In genomic region chr9:37423508-37423907, GRCh38 we compare ENCODE assay signal across 9 cellular contexts. TPM values are rescaled to one million over a fixed set of nuclear protein-coding genes. Genes with fewer than 3 reads are reported as not detected.
DNase-seq lines count a peak whose midpoint lies in the region; ATAC-seq, FAIRE-seq and TF ChIP-seq lines count a peak whose summit lies in the region.
"Had no signal": no experiment of that assay in that cellular context is flagged by ENCODE, and none has a peak within 500 bp of the region (broad histone marks: within the 10 kb centered on the region; RNA-seq: fewer than 3 reads in every experiment).

No MANE protein-coding gene starts in this region.

- H2AFZ ChIP-seq in K562 (ENCODE audit: low read depth, low read length) = no peak overlapping the region

- H3K36me3 ChIP-seq in left ventricle myocardium inferior (peaks cover 27% of the 10 kb centered on the region), K562 (ENCODE audit: control insufficient read depth, insufficient read depth, low read length) (peaks cover 50% of the 10 kb centered on the region), mesodermal cell (ENCODE audit: control insufficient read depth, insufficient read depth, low read length) (peaks cover 42% of the 10 kb centered on the region), uterus (no peaks in the 10 kb centered on the region)

- peak overlapping the region; percentile 98 for H3K4me3 ChIP-seq in left ventricle myocardium inferior
- H3K4me3 ChIP-seq in K562 = peak overlapping the region; percentile 90
- H3K4me3 ChIP-seq in mesodermal cell (ENCODE audit: extremely low read depth, insufficient read depth, low read length, poor library complexity, severe bottlenecking) = peak overlapping the region; percentile 68
- peak overlapping the region; percentile 88 to 94 for H3K4me3 ChIP-seq in uterus

- ATAC-seq in Right ventricle myocardium inferior (no peak), K562 (no peak)

- FAIRE-seq in K562 (lab: Jason Lieb, UNC) = no peak
- FAIRE-seq: islet of Langerhans had no signal

- CTCF ChIA-PET in K562 (lab: Yijun Ruan, JAX; ENCODE audit: low intra/inter-chr PET ratio) = no interaction called here

- intact Hi-C loops in left ventricle myocardium inferior (cut with micrococcal nuclease) = no loop called here
- intact Hi-C loops in Right ventricle myocardium inferior (cut with DNase I) = loop anchor here (5.0 to 10.0 kb wide), 2 partner anchors 44 to 151 kb away; partner anchors contain the start of genes FBXO10 and ZBTB5
- intact Hi-C loops in K562 (cut with micrococcal nuclease) = no loop called here
- intact Hi-C loops in uterus (cut with DNase I; ENCODE audit: low total_unique reads) = no loop called here

- no peak for TF ChIP-seq RAD21 in K562 (CRISPR knock-in tag; conservative IDR thresholded peaks at IDR 0.05 in 1 of 2, IDR thresholded peaks at IDR 0.05 in 1 of 2)

- no peak for TF ChIP-seq CTCF in left ventricle myocardium inferior (IDR thresholded peaks at IDR 0.05; ENCODE audit: borderline replicate concordance)
- TF ChIP-seq CTCF in K562 (IDR thresholded peaks at IDR 0.05 in 2 of 3, conservative IDR thresholded peaks at IDR 0.05 in 1 of 3; ENCODE audit: insufficient read depth in 2 of 3, low read depth in 1 of 3, low read length in 3 of 3) = no peak
- TF ChIP-seq CTCF in uterus (IDR thresholded peaks at IDR 0.05) = no peak

- H3K4me2 ChIP-seq in K562 (ENCODE audit: insufficient read depth, low read length) = peak overlapping the region; percentile 91

- POLR2A ChIA-PET in K562 (lab: Yijun Ruan, JAX) = interaction anchor here (0.6 to 1.5 kb wide), 5 partner anchors 11 to 59 kb away, joined by 3 to 5 read pairs (median 4); no protein-coding TSS in a partner anchor

- H3K27me3 ChIP-seq in left ventricle myocardium inferior (ENCODE audit: low read depth) (no peaks in the 10 kb centered on the region), K562 (ENCODE audit: control insufficient read depth in 2 of 2, insufficient read depth in 2 of 2, low read length in 2 of 2) (no peaks in the 10 kb centered on the region), uterus (no peaks in the 10 kb centered on the region)

- DNase-seq in left ventricle myocardium inferior (no peak), Right ventricle myocardium inferior (ENCODE audit: missing footprints) (no peak), K562 (ENCODE audit: extremely low read depth in 1 of 4, low spot score in 3 of 4) (no peak), uterus (no peak), NCI-H1105 (lab: John Stamatoyannopoulos, UW) (no peak)
- no peak for DNase-seq in stimulated activated CD4-positive, alpha-beta T cell treated with anti-CD3 and anti-CD28 coated beads, Interleukin-4, amount 100 ng/mL, for 4 hours
- no peak for DNase-seq in stimulated activated CD4-positive, alpha-beta T cell treated with anti-CD3 and anti-CD28 coated beads, Interleukin-15, amount 100 ng/mL, for 24 hours

- 9% methylated on average over 2 of the region's 2 CpGs for WGBS in K562 (ENCODE audit: insufficient coverage, low coverage, missing lambda C conversion rate)
- WGBS in mesodermal cell (ENCODE audit: insufficient coverage in 2 of 2), 2 experiments = 81 to 100% methylated on average over 2 of the region's 2 CpGs

- H3K9me3 ChIP-seq in left ventricle myocardium inferior (replicated peaks) (no peaks in the 10 kb centered on the region), K562 (replicated peaks; ENCODE audit: control insufficient read depth, insufficient read depth, low read depth, low read length) (no peaks in the 10 kb centered on the region), mesodermal cell (ENCODE audit: control insufficient read depth, low read length) (no peaks in the 10 kb centered on the region), uterus (no peaks in the 10 kb centered on the region)

- no TSS peak for BruUV-seq in K562 (replicated peaks; lab: Mats Ljungman, UMichigan)

- peaks cover 39% of the 10 kb centered on the region for H3K79me2 ChIP-seq in K562 (ENCODE audit: control insufficient read depth, insufficient read depth, low read length)

- H3K4me1 ChIP-seq in left ventricle myocardium inferior (peaks cover 38% of the 10 kb centered on the region), K562 (replicated peaks in 1 of 2; ENCODE audit: control insufficient read depth in 2 of 2, insufficient read depth in 2 of 2, low read length in 2 of 2) (peaks cover 15 to 33% of the 10 kb centered on the region in 2 experiments), mesodermal cell (ENCODE audit: control insufficient read depth, insufficient read depth, low read length, poor library complexity, severe bottlenecking) (peaks cover 15% of the 10 kb centered on the region), uterus (peaks cover 4 to 12% of the 10 kb centered on the region in 2 donors)

- H4K20me1 ChIP-seq in K562 (replicated peaks; ENCODE audit: control insufficient read depth, insufficient read depth, low read length) = no peaks in the 10 kb centered on the region; the same call in 1 of the 2 replicates

- TF ChIP-seq POLR2A in K562 (conservative IDR thresholded peaks at IDR 0.05) = no peak
- TF ChIP-seq POLR2A in uterus (IDR thresholded peaks at IDR 0.05) = no peak

- no peak for TF ChIP-seq EP300 in K562 (IDR thresholded peaks at IDR 0.05; ENCODE audit: low read length)

- peak overlapping the region; percentile 88 to 97 for H3K9ac ChIP-seq in K562 (ENCODE audit: insufficient read depth in 1 of 2, low read depth in 2 of 2, low read length in 2 of 2)

- H3K27ac ChIP-seq in left ventricle myocardium inferior (replicated peaks) (peak overlapping the region; percentile 93), K562 (ENCODE audit: extremely low read depth, low read depth, low read length) (peak overlapping the region; percentile 94; the same call in 2 of the 3 replicates), mesodermal cell (ENCODE audit: low read depth, low read length, severe bottlenecking) (no peak overlapping the region), uterus (no peak overlapping the region)

- no peaks in the 10 kb centered on the region for H3K9me1 ChIP-seq in K562 (ENCODE audit: control insufficient read depth, insufficient read depth, low read length)

- in situ Hi-C loops in K562 (cut with MboI) = no loop called here

TF ChIP-seq in K562, 482 proteins besides CTCF, POLR2A, EP300 and RAD21 (continues in another document):
- peak; percentile 89 for TF ChIP-seq ZNF121 (CRISPR knock-in tag; conservative IDR thresholded peaks at IDR 0.05)
- TF ChIP-seq RBM22 (IDR thresholded peaks at IDR 0.05; ENCODE audit: low read depth, low read length, poor library complexity, severe bottlenecking) = no peak

RNA-seq across cellular contexts. Expression of gene GRHPR, which starts 1.0 kb away (rescaled TPM):
- total RNA-seq in left ventricle myocardium inferior (104 TPM), Right ventricle myocardium inferior (111 TPM), K562 (2014; rRNA removed) (142 and 188 TPM in 2 replicates), K562 (2014; rRNA removed; fragmentation: Illumina TruSeq; extraction: Trizol) (60.4 and 81.2 TPM in 2 replicates), K562 (2015; rRNA removed; fragmentation: Illumina TruSeq; extraction: Trizol) (124 and 128 TPM in 2 replicates), K562 (2021) (120 TPM in 2 replicates), uterus (100 to 1,000 TPM in 2 of 4 donors, 10 to 100 TPM in 2; 81.7 to 135 (median 112) TPM)
- total RNA-seq in K562 (2011; cell fraction: chromatin; rRNA removed; ENCODE audit: low replicate concordance) = 153 and 249 TPM in 2 replicates
- 152 and 167 TPM in 2 replicates for total RNA-seq in K562 (2011; cell fraction: nucleolus; rRNA removed)
- 169 and 188 TPM in 2 replicates for total RNA-seq in K562 (2011; cell fraction: nucleoplasm; rRNA removed)
- polyA plus RNA-seq in K562 (2011; rRNA removed) (140 and 170 TPM in 2 replicates), K562 (2014; fragmentation: Illumina TruSeq; extraction: Trizol) (108 and 122 TPM in 2 replicates), K562 (2014; fragmentation: Nextera tagmentation; extraction: Ambion mirVana) (10 to 100 TPM; 38.9 to 59.0 TPM), K562 (2014; rRNA removed) (144 and 164 TPM in 2 replicates)
- polyA plus RNA-seq in K562 (2011; cell fraction: cytosol; rRNA removed) = 244 and 362 TPM in 2 replicates
- 198 and 228 TPM in 2 replicates for polyA plus RNA-seq in K562 (2011; cell fraction: nucleus; rRNA removed)
- polyA plus RNA-seq in K562 (2012) = 125 and 212 TPM in 2 replicates
- polyA minus RNA-seq in K562 (2011; rRNA and poly(A)+ RNA removed) = 88.7 and 103 TPM in 2 replicates
- polyA minus RNA-seq in K562 (2011; cell fraction: cytosol; rRNA and poly(A)+ RNA removed) = 76.4 and 82.6 TPM in 2 replicates
- 75.5 and 95.9 TPM in 2 replicates for polyA minus RNA-seq in K562 (2011; cell fraction: nucleus; rRNA and poly(A)+ RNA removed)
- 84.7 TPM for polyA plus RNA-seq in mesodermal cell (2013, experiment 1 of 2)
- 70.9 TPM for polyA plus RNA-seq in mesodermal cell (2013, experiment 2 of 2)

RNA-seq across cellular contexts. Expression of gene ZBTB5, which starts 41.7 kb away (rescaled TPM):
- 4.9 TPM for total RNA-seq in left ventricle myocardium inferior
- 5.1 TPM for total RNA-seq in Right ventricle myocardium inferior
- 41.8 and 45.3 TPM in 2 replicates for total RNA-seq in K562 (2011; cell fraction: chromatin; rRNA removed; ENCODE audit: low replicate concordance)
- 38.3 and 44.4 TPM in 2 replicates for total RNA-seq in K562 (2011; cell fraction: nucleolus; rRNA removed)
- 44.4 and 47.6 TPM in 2 replicates for total RNA-seq in K562 (2011; cell fraction: nucleoplasm; rRNA removed)
- 14.8 and 15.1 TPM in 2 replicates for total RNA-seq in K562 (2014; rRNA removed)
- 14.8 and 15.3 TPM in 2 replicates for total RNA-seq in K562 (2014; rRNA removed; fragmentation: Illumina TruSeq; extraction: Trizol)
- total RNA-seq in K562 (2015; rRNA removed; fragmentation: Illumina TruSeq; extraction: Trizol) = 14.4 and 15.5 TPM in 2 replicates
- 16.6 and 18.9 TPM in 2 replicates for total RNA-seq in K562 (2021)
- 43.2 and 46.6 TPM in 2 replicates for polyA plus RNA-seq in K562 (2011; rRNA removed)
- 33.1 and 42.6 TPM in 2 replicates for polyA plus RNA-seq in K562 (2011; cell fraction: cytosol; rRNA removed)
- polyA plus RNA-seq in K562 (2011; cell fraction: nucleus; rRNA removed) = 43.6 and 54.0 TPM in 2 replicates
- 13.7 and 13.8 TPM in 2 replicates for polyA plus RNA-seq in K562 (2012)
- 20.1 and 21.2 TPM in 2 replicates for polyA plus RNA-seq in K562 (2014; fragmentation: Illumina TruSeq; extraction: Trizol)
- 1 to 10 TPM; 2.3 to 4.7 TPM for polyA plus RNA-seq in K562 (2014; fragmentation: Nextera tagmentation; extraction: Ambion mirVana)
- 16.3 and 16.9 TPM in 2 replicates for polyA plus RNA-seq in K562 (2014; rRNA removed)
- 43.5 and 52.8 TPM in 2 replicates for polyA minus RNA-seq in K562 (2011; rRNA and poly(A)+ RNA removed)
- polyA minus RNA-seq in K562 (2011; cell fraction: cytosol; rRNA and poly(A)+ RNA removed) = 15.8 and 19.3 TPM in 2 replicates
- polyA minus RNA-seq in K562 (2011; cell fraction: nucleus; rRNA and poly(A)+ RNA removed) = 20.2 and 29.5 TPM in 2 replicates
- polyA plus RNA-seq in mesodermal cell (2013, experiment 1 of 2) = 17.1 TPM
- polyA plus RNA-seq in mesodermal cell (2013, experiment 2 of 2) = 12.5 TPM
- 10 to 100 TPM in 3 of 4 donors, 1 to 10 TPM in 1; 6.5 to 22.0 (median 13.3) TPM for total RNA-seq in uterus

Comparison
In these comparisons a context has a peak if more than half of its experiments do, and no peak if none do; other contexts are left out.
1. H3K27ac ChIP-seq: peak in left ventricle myocardium inferior (single experiment) and K562 (single experiment); none in mesodermal cell (single experiment) and uterus (0 of 2).
2. Peak in every context shown above with its lines, with median percentiles within 50 percentile points of each other: H3K4me3 ChIP-seq.